8 cellular contexts compared by ENCODE assay signal in genomic region chr14:91830777-91831176, GRCh38. TPM values are rescaled to one million over a fixed set of nuclear protein-coding genes. Genes with fewer than 3 reads are reported as not detected.
DNase-seq lines count a peak whose midpoint lies in the region; ATAC-seq and TF ChIP-seq lines count a peak whose summit lies in the region.

No MANE protein-coding gene starts in this region.

- H3K27ac ChIP-seq in CD8-positive, alpha-beta memory T cell (ENCODE audit: low read depth, low read length): no peak overlapping the region
- H3K27ac ChIP-seq in colonic mucosa: peak overlapping the region; percentile 1

- no peak for DNase-seq in CD8-positive, alpha-beta memory T cell
- DNase-seq in colonic mucosa (peak; percentile 67), AML-193 (lab: John Stamatoyannopoulos, UW) (no peak), islet precursor cell (no peak), cortex of kidney (lab: John Stamatoyannopoulos, UW) (no peak)
- DNase-seq in activated naive CD4-positive, alpha-beta T cell treated with anti-CD3 and anti-CD28 coated beads, Interleukin-2, amount 10 ng/mL, durations not matched to agents 7 days and 5 days: no peak

- peak overlapping the region in 7 of 8 donors; percentile 41 to 77 (median 66) for H3K27ac Mint-ChIP-seq in CD8-positive, alpha-beta memory T cell
- no peak overlapping the region for H3K27ac Mint-ChIP-seq in activated naive CD4-positive, alpha-beta T cell treated with anti-CD3 and anti-CD28 coated beads, Interleukin-2, amount 10 ng/mL, durations not matched to agents 7 days and 5 days

- POLR2A ChIA-PET in CD8-positive, alpha-beta memory T cell (lab: Charles Lee): interaction anchor here (1.0 to 1.1 kb wide), 2 partner anchors 9 to 36 kb away, joined by 3 read pairs; no protein-coding TSS in a partner anchor

- intact Hi-C loops in colonic mucosa (cut with DNase I): no loop called here

- H3K4me3 Mint-ChIP-seq in CD8-positive, alpha-beta memory T cell: peak overlapping the region in 3 of 7 donors; percentile 33 to 72 (median 41)
- no peak overlapping the region for H3K4me3 Mint-ChIP-seq in activated naive CD4-positive, alpha-beta T cell treated with anti-CD3 and anti-CD28 coated beads, Interleukin-2, amount 10 ng/mL, durations not matched to agents 7 days and 5 days

- no peak overlapping the region for H3K4me3 ChIP-seq in CD8-positive, alpha-beta memory T cell (ENCODE audit: low read length)
- no peak overlapping the region for H3K4me3 ChIP-seq in colonic mucosa

- CTCF ChIA-PET in CD8-positive, alpha-beta memory T cell (lab: Charles Lee): interaction anchor here (1.7 kb wide), 1 partner anchor 81 kb away, joined by 7 read pairs; no protein-coding TSS in a partner anchor
- CTCF ChIA-PET in activated naive CD4-positive, alpha-beta T cell treated with anti-CD3 and anti-CD28 coated beads, Interleukin-2, amount 10 ng/mL, durations not matched to agents 7 days and 5 days (lab: Charles Lee): interaction anchor here (1.3 kb wide), 1 partner anchor 116 kb away, joined by 3 read pairs; no protein-coding TSS in a partner anchor

- H3K4me1 Mint-ChIP-seq in CD8-positive, alpha-beta memory T cell: peaks cover 72 to 95% (median 82%) of the 10 kb centered on the region in 3 donors
- peaks cover 43% of the 10 kb centered on the region for H3K4me1 Mint-ChIP-seq in activated naive CD4-positive, alpha-beta T cell treated with anti-CD3 and anti-CD28 coated beads, Interleukin-2, amount 10 ng/mL, durations not matched to agents 7 days and 5 days

- H3K27me3 ChIP-seq in CD8-positive, alpha-beta memory T cell (ENCODE audit: insufficient read depth, low read length, poor library complexity, severe bottlenecking): no peaks in the 10 kb centered on the region
- no peaks in the 10 kb centered on the region for H3K27me3 ChIP-seq in colonic mucosa

- no peaks in the 10 kb centered on the region for H3K9me3 ChIP-seq in CD8-positive, alpha-beta memory T cell (ENCODE audit: low read length)
- H3K9me3 ChIP-seq in colonic mucosa: no peaks in the 10 kb centered on the region

- H3K27me3 Mint-ChIP-seq in CD8-positive, alpha-beta memory T cell: no peaks in the 10 kb centered on the region
- peaks cover 4% of the 10 kb centered on the region for H3K27me3 Mint-ChIP-seq in activated naive CD4-positive, alpha-beta T cell treated with anti-CD3 and anti-CD28 coated beads, Interleukin-2, amount 10 ng/mL, durations not matched to agents 7 days and 5 days

- ATAC-seq in GM19467 (IDR thresholded peaks at IDR 0.05; ENCODE audit: unreplicated experiment): peak; percentile 57
- peak; percentile 77 for ATAC-seq in HG03460 (IDR thresholded peaks at IDR 0.05; ENCODE audit: unreplicated experiment)

- peaks cover 45% of the 10 kb centered on the region for H3K4me1 ChIP-seq in CD8-positive, alpha-beta memory T cell (ENCODE audit: insufficient read depth, low read length)
- H3K4me1 ChIP-seq in colonic mucosa: peaks cover 7% of the 10 kb centered on the region

- H3K36me3 ChIP-seq in CD8-positive, alpha-beta memory T cell (ENCODE audit: insufficient read depth, low read length): no peaks in the 10 kb centered on the region
- H3K36me3 ChIP-seq in colonic mucosa: no peaks in the 10 kb centered on the region

- peaks cover 3 to 46% (median 22%) of the 10 kb centered on the region in 3 donors for H3K36me3 Mint-ChIP-seq in CD8-positive, alpha-beta memory T cell
- peaks cover 62% of the 10 kb centered on the region for H3K36me3 Mint-ChIP-seq in activated naive CD4-positive, alpha-beta T cell treated with anti-CD3 and anti-CD28 coated beads, Interleukin-2, amount 10 ng/mL, durations not matched to agents 7 days and 5 days

- no peak for TF ChIP-seq CTCF in colonic mucosa (IDR thresholded peaks at IDR 0.05)

- H3K9ac ChIP-seq in colonic mucosa (ENCODE audit: low read depth in 2 of 2, low read length in 2 of 2): no peak overlapping the region

- no peaks in the 10 kb centered on the region for H3K9me3 Mint-ChIP-seq in CD8-positive, alpha-beta memory T cell
- H3K9me3 Mint-ChIP-seq in activated naive CD4-positive, alpha-beta T cell treated with anti-CD3 and anti-CD28 coated beads, Interleukin-2, amount 10 ng/mL, durations not matched to agents 7 days and 5 days: no peaks in the 10 kb centered on the region

RNA-seq across cellular contexts. Expression of gene TC2N, which starts 36.6 kb away (rescaled TPM):
- 10 to 100 TPM; 43.1 to 45.2 TPM for total RNA-seq in CD8-positive, alpha-beta memory T cell
- 228 TPM for polyA plus RNA-seq in CD8-positive, alpha-beta memory T cell
- total RNA-seq in colonic mucosa: 10 to 100 TPM; 67.6 to 93.4 TPM
